Comparison of ENCODE assay signal across 18 cellular contexts in genomic region chr12:48067250-48067938, GRCh38. TPM values are rescaled to one million over a fixed set of nuclear protein-coding genes. Genes with fewer than 3 reads are reported as not detected.
DNase-seq lines count a peak whose midpoint lies in the region; TF ChIP-seq lines count a peak whose summit lies in the region.
"Had no signal": no experiment of that assay in that cellular context is flagged by ENCODE, and none has a peak within 500 bp of the region (broad histone marks: within the 10 kb centered on the region; RNA-seq: fewer than 3 reads in every experiment).

No MANE protein-coding gene starts in this region.

- no peaks in the 10 kb centered on the region for H3K9me2 ChIP-seq in OCI-LY7 (ENCODE audit: insufficient read depth, low read length)
- H3K9me2 ChIP-seq: SK-N-SH had no signal

- TF ChIP-seq CTCF in OCI-LY3 (IDR thresholded peaks at IDR 0.05; ENCODE audit: low read depth, low read length) (no peak), OCI-LY7 (conservative IDR thresholded peaks at IDR 0.05; ENCODE audit: low read length) (no peak)

- H3K4me1 ChIP-seq in OCI-LY3 (ENCODE audit: low read length) (peaks cover 15% of the 10 kb centered on the region), OCI-LY7 (ENCODE audit: insufficient read depth, low read length, poor library complexity, severe bottlenecking) (no peaks in the 10 kb centered on the region)

- H3K27me3 ChIP-seq in OCI-LY3 (ENCODE audit: low read depth, low read length) (no peaks in the 10 kb centered on the region), H7 (ENCODE audit: control insufficient read depth, insufficient read depth, low read length) (no peaks in the 10 kb centered on the region)

- H4K20me1 ChIP-seq in OCI-LY3 (ENCODE audit: insufficient read depth, low read length) = no peaks in the 10 kb centered on the region
- no peaks in the 10 kb centered on the region for H4K20me1 ChIP-seq in OCI-LY7 (ENCODE audit: insufficient read depth, low read length)

- POLR2A ChIA-PET in OCI-LY7 (lab: Charles Lee) = interaction anchor here (0.7 to 1.5 kb wide), 2 partner anchors 10 to 14 kb away, joined by 3 to 5 read pairs; no protein-coding TSS in a partner anchor

- peaks cover 28% of the 10 kb centered on the region for H3K36me3 Mint-ChIP-seq in activated naive CD4-positive, alpha-beta T cell treated with anti-CD3 and anti-CD28 coated beads, Interleukin-2, amount 50 U/mL, for 24 hours
- peaks cover 39% of the 10 kb centered on the region for H3K36me3 Mint-ChIP-seq in activated naive CD4-positive, alpha-beta T cell treated with anti-CD3 and anti-CD28 coated beads for 36 hours (ENCODE audit: low read depth)

- DNase-seq in activated naive CD4-positive, alpha-beta T cell treated with anti-CD3 and anti-CD28 coated beads for 36 hours = no peak
- DNase-seq in amniotic epithelial cell (ENCODE audit: low read depth) (peak; percentile 28), OCI-LY7 (ENCODE audit: low spot score) (no peak), H7 (no peak), NCI-H1105 treated with DMSO at 0.1 percent for 48 hours (lab: John Stamatoyannopoulos, UW) (no peak), NK-92 (lab: John Stamatoyannopoulos, UW; ENCODE audit: unreplicated experiment) (no peak)
- DNase-seq: C1 segment of cervical spinal cord, DND-41, GM23248, NCI-H1436 treated with DMSO at 0.1 percent for 48 hours, NCI-H2029 treated with DMSO at 0.1 percent for 48 hours, NCI-H2171 treated with DMSO at 0.1 percent for 48 hours, NCI-H446 treated with DMSO at 0.1 percent for 48 hours, Right ventricle myocardium superior, SK-N-SH had no signal

- H3K27ac Mint-ChIP-seq in activated naive CD4-positive, alpha-beta T cell treated with anti-CD3 and anti-CD28 coated beads, Interleukin-2, amount 50 U/mL, for 24 hours = peak overlapping the region; percentile 3
- H3K27ac Mint-ChIP-seq in activated naive CD4-positive, alpha-beta T cell treated with anti-CD3 and anti-CD28 coated beads for 36 hours = no peak overlapping the region

- BruUV-seq in OCI-LY7 (replicated peaks; lab: Mats Ljungman, UMichigan) = no TSS peak

- peak overlapping the region; percentile 10; the same call in 1 of the 2 replicates for H3K27ac ChIP-seq in OCI-LY3 (ENCODE audit: low read length)
- H3K27ac ChIP-seq in OCI-LY7 (ENCODE audit: low read depth, low read length, poor library complexity, severe bottlenecking) = no peak overlapping the region
- H3K27ac ChIP-seq: GM23248, KMS-11 had no signal

- peaks cover 3% of the 10 kb centered on the region for H3K4me1 Mint-ChIP-seq in activated naive CD4-positive, alpha-beta T cell treated with anti-CD3 and anti-CD28 coated beads, Interleukin-2, amount 50 U/mL, for 24 hours
- peaks cover 10% of the 10 kb centered on the region for H3K4me1 Mint-ChIP-seq in activated naive CD4-positive, alpha-beta T cell treated with anti-CD3 and anti-CD28 coated beads for 36 hours (ENCODE audit: low read depth)

- peak overlapping the region; percentile 30 for H3K4me2 ChIP-seq in OCI-LY3 (ENCODE audit: low read length)
- H3K4me2 ChIP-seq in OCI-LY7 (ENCODE audit: low read length) = no peak overlapping the region
- H3K4me2 ChIP-seq: KMS-11, SK-N-SH had no signal

- no peaks in the 10 kb centered on the region for H3K9me3 ChIP-seq in OCI-LY3 (ENCODE audit: insufficient read depth, low read length)
- no peaks in the 10 kb centered on the region for H3K9me3 ChIP-seq in OCI-LY7 (ENCODE audit: low read length)
- H3K9me3 ChIP-seq: SK-N-SH had no signal

- no peak overlapping the region for H3K9ac ChIP-seq in OCI-LY3 (ENCODE audit: low read length)
- H3K9ac ChIP-seq: GM23248, KMS-11, SK-N-SH had no signal

- H3K27me3 Mint-ChIP-seq in activated naive CD4-positive, alpha-beta T cell treated with anti-CD3 and anti-CD28 coated beads, Interleukin-2, amount 50 U/mL, for 24 hours = no peaks in the 10 kb centered on the region
- no peaks in the 10 kb centered on the region for H3K27me3 Mint-ChIP-seq in activated naive CD4-positive, alpha-beta T cell treated with anti-CD3 and anti-CD28 coated beads for 36 hours (ENCODE audit: low read depth)

- H3K4me3 ChIP-seq in OCI-LY3 (ENCODE audit: low read length) = no peak overlapping the region
- no peak overlapping the region for H3K4me3 ChIP-seq in OCI-LY7 (ENCODE audit: low read depth, low read length, poor library complexity, severe bottlenecking)
- H3K4me3 ChIP-seq in H7 (ENCODE audit: insufficient read depth, low read depth, low read length) = no peak overlapping the region
- H3K4me3 ChIP-seq: GM23248 had no signal

- H3K36me3 ChIP-seq in OCI-LY3 (replicated peaks; ENCODE audit: low read depth, low read length) (peaks cover 46% of the 10 kb centered on the region), OCI-LY7 (ENCODE audit: insufficient read depth, low read length) (peaks cover 96% of the 10 kb centered on the region), H7 (replicated peaks; ENCODE audit: control insufficient read depth, insufficient read depth, low read length) (peaks cover 10% of the 10 kb centered on the region)

- no peaks in the 10 kb centered on the region for H3K79me2 ChIP-seq in OCI-LY3 (ENCODE audit: low read length)
- no peaks in the 10 kb centered on the region for H3K79me2 ChIP-seq in OCI-LY7 (ENCODE audit: insufficient read depth, low read depth, low read length)

- intact Hi-C loops in activated naive CD4-positive, alpha-beta T cell treated with anti-CD3 and anti-CD28 coated beads for 36 hours (cut with micrococcal nuclease) = no loop called here
- intact Hi-C loops in OCI-LY7 (cut with micrococcal nuclease; ENCODE audit: unreplicated experiment) = no loop called here

- no peaks in the 10 kb centered on the region for H3K9me3 Mint-ChIP-seq in activated naive CD4-positive, alpha-beta T cell treated with anti-CD3 and anti-CD28 coated beads, Interleukin-2, amount 50 U/mL, for 24 hours
- H3K9me3 Mint-ChIP-seq in activated naive CD4-positive, alpha-beta T cell treated with anti-CD3 and anti-CD28 coated beads for 36 hours = no peaks in the 10 kb centered on the region

- H3K4me3 Mint-ChIP-seq in activated naive CD4-positive, alpha-beta T cell treated with anti-CD3 and anti-CD28 coated beads, Interleukin-2, amount 50 U/mL, for 24 hours = no peak overlapping the region
- no peak overlapping the region for H3K4me3 Mint-ChIP-seq in activated naive CD4-positive, alpha-beta T cell treated with anti-CD3 and anti-CD28 coated beads for 36 hours

- CTCF ChIA-PET in activated naive CD4-positive, alpha-beta T cell treated with anti-CD3 and anti-CD28 coated beads for 36 hours (lab: Charles Lee) = no interaction called here
- CTCF ChIA-PET in OCI-LY7 (lab: Charles Lee; ENCODE audit: unreplicated experiment) = no interaction called here

- no peak overlapping the region for H2AFZ ChIP-seq in OCI-LY3 (ENCODE audit: low read depth, low read length)
- no peak overlapping the region for H2AFZ ChIP-seq in OCI-LY7 (ENCODE audit: low read length)
- H2AFZ ChIP-seq: GM23248 had no signal

RNA-seq across cellular contexts. Expression of gene SENP1, which starts 38.5 kb away (rescaled TPM):
- 10 to 100 TPM; 41.4 to 47.8 TPM for total RNA-seq in activated naive CD4-positive, alpha-beta T cell treated with anti-CD3 and anti-CD28 coated beads for 36 hours
- 29.9 and 48.3 TPM in 2 replicates for total RNA-seq in OCI-LY7 (2014; rRNA removed; shearing (Covaris generic))
- 54.7 and 63.5 TPM in 2 replicates for total RNA-seq in OCI-LY7 (2022)
- total RNA-seq in H7 (2014; rRNA removed; shearing (Covaris generic)) = 26.7 and 27.0 TPM in 2 replicates

RNA-seq across cellular contexts. Expression of gene PFKM, which starts 51.8 kb away (rescaled TPM):
- 10 to 100 TPM; 68.2 to 71.9 TPM for total RNA-seq in activated naive CD4-positive, alpha-beta T cell treated with anti-CD3 and anti-CD28 coated beads for 36 hours
- total RNA-seq in OCI-LY7 (2014; rRNA removed; shearing (Covaris generic)) = 37.4 and 42.3 TPM in 2 replicates
- 72.5 and 80.1 TPM in 2 replicates for total RNA-seq in OCI-LY7 (2022)
- 61.5 and 70.2 TPM in 2 replicates for total RNA-seq in H7 (2014; rRNA removed; shearing (Covaris generic))
